2 cellular contexts compared by ENCODE assay signal in genomic region chr1:10745383-10745782, GRCh38.
TF ChIP-seq lines count a peak whose summit lies in the region.

No MANE protein-coding gene starts in this region.

TF ChIP-seq in HEK293, 187 proteins besides CTCF, POLR2A, EP300 and RAD21:
- TF ChIP-seq ZNF398 (tag by site-specific recombination; IDR thresholded peaks at IDR 0.05) (no peak), ZNF692 (tag by site-specific recombination; IDR thresholded peaks at IDR 0.05) (peak; percentile 93), PRDM4 (tag by site-specific recombination; IDR thresholded peaks at IDR 0.05) (no peak), ELK4 (IDR thresholded peaks at IDR 0.05; ENCODE audit: borderline replicate concordance, low read depth, low read length) (no peak), ZNF175 (tag by site-specific recombination; IDR thresholded peaks at IDR 0.05) (no peak), ZNF624 (tag by site-specific recombination; IDR thresholded peaks at IDR 0.05) (no peak), ZNF274 (IDR thresholded peaks at IDR 0.05; ENCODE audit: low read length) (no peak), ZNF274 (tag by site-specific recombination; IDR thresholded peaks at IDR 0.05; ENCODE audit: borderline replicate concordance) (no peak), ZFP69B (tag by site-specific recombination; IDR thresholded peaks at IDR 0.05) (peak; percentile 86), SP3 (tag by site-specific recombination; IDR thresholded peaks at IDR 0.05) (no peak), ZNF747 (tag by site-specific recombination; IDR thresholded peaks at IDR 0.05) (no peak), ZNF239 (tag by site-specific recombination; IDR thresholded peaks at IDR 0.05) (no peak), ZNF37A (tag by site-specific recombination; IDR thresholded peaks at IDR 0.05) (no peak), ZNF645 (tag by site-specific recombination; IDR thresholded peaks at IDR 0.05) (no peak), ZIC2 (tag by site-specific recombination; IDR thresholded peaks at IDR 0.05) (peak; percentile 91)

TF ChIP-seq in WTC11, 78 proteins besides CTCF, POLR2A, EP300 and RAD21:
- TF ChIP-seq USF2 (CRISPR knock-in tag; IDR thresholded peaks at IDR 0.05) (no peak), AR (CRISPR knock-in tag; IDR thresholded peaks at IDR 0.05) (no peak), CREB1 (CRISPR knock-in tag; IDR thresholded peaks at IDR 0.05) (no peak), ELF4 (CRISPR knock-in tag; IDR thresholded peaks at IDR 0.05; ENCODE audit: low read depth) (no peak), ZNF396 (CRISPR knock-in tag; IDR thresholded peaks at IDR 0.05; ENCODE audit: borderline replicate concordance) (no peak), MYBL2 (CRISPR knock-in tag; IDR thresholded peaks at IDR 0.05) (no peak), ZNF532 (CRISPR knock-in tag; IDR thresholded peaks at IDR 0.05; ENCODE audit: borderline replicate concordance) (no peak), SP1 (CRISPR knock-in tag; conservative IDR thresholded peaks at IDR 0.05) (no peak), GRHL2 (CRISPR knock-in tag; IDR thresholded peaks at IDR 0.05; ENCODE audit: insufficient replicate concordance, severe bottlenecking) (no peak), MLX (CRISPR knock-in tag; IDR thresholded peaks at IDR 0.05) (no peak), ARID4B (CRISPR knock-in tag; IDR thresholded peaks at IDR 0.05; ENCODE audit: borderline replicate concordance) (no peak)
